ENCODE assay signal across 20 cellular contexts in genomic region chr4:168981460-168981859, GRCh38.
"Had no signal": no experiment of that assay in that cellular context is flagged by ENCODE, and none has a peak within 500 bp of the region (broad histone marks: within the 10 kb centered on the region; RNA-seq: fewer than 3 reads in every experiment).

No MANE protein-coding gene starts in this region.

- H3K4me1 Mint-ChIP-seq: activated naive CD8-positive, alpha-beta T cell treated with anti-CD3 and anti-CD28 coated beads, Interleukin-2, amount 50 U/mL, for 24 hours; activated T-helper 17 cell treated with anti-CD3 and anti-CD28 coated beads, Interleukin-2, amount 50 U/mL, for 72 hours had no signal

- H3K27me3 ChIP-seq: tibial artery had no signal

- DNase-seq: activated CD4-positive, alpha-beta T cell treated with anti-CD3 and anti-CD28 coated beads, Interleukin-2, amount 50 U/mL, for 1 hour; activated naive CD4-positive, alpha-beta T cell treated with anti-CD3 and anti-CD28 coated beads for 36 hours; activated naive CD8-positive, alpha-beta T cell treated with anti-CD3 and anti-CD28 coated beads, Interleukin-2, amount 50 U/mL, for 24 hours; activated T-cell treated with anti-CD3 and anti-CD28 coated beads for 4 hours; central memory CD4-positive, alpha-beta T cell; cortex of kidney; effector CD8-positive, alpha-beta T cell; hippocampal formation; left ventricle myocardium inferior; posterior cingulate gyrus; retina; stimulated activated CD4-positive, alpha-beta T cell treated with anti-CD3 and anti-CD28 coated beads, Interleukin-4, amount 100 ng/mL, for 24 hours; stimulated activated naive CD4-positive, alpha-beta T cell; T-helper 9 cell; tibial artery had no signal

- H3K4me3 Mint-ChIP-seq: activated naive CD4-positive, alpha-beta T cell treated with anti-CD3 and anti-CD28 coated beads for 36 hours; activated naive CD8-positive, alpha-beta T cell treated with anti-CD3 and anti-CD28 coated beads, Interleukin-2, amount 50 U/mL, for 24 hours; activated T-helper 17 cell treated with anti-CD3 and anti-CD28 coated beads, Interleukin-2, amount 50 U/mL, for 72 hours; memory B cell; natural killer cell treated with Interleukin-12 subunit alpha and Interleukin-12 subunit beta and Interleukin-15 and Interleukin-18, amount 100 ng/mL, for 72 hours had no signal

- H3K27me3 Mint-ChIP-seq: activated naive CD8-positive, alpha-beta T cell treated with anti-CD3 and anti-CD28 coated beads, Interleukin-2, amount 50 U/mL, for 24 hours; activated T-helper 17 cell treated with anti-CD3 and anti-CD28 coated beads, Interleukin-2, amount 50 U/mL, for 72 hours; memory B cell; natural killer cell treated with Interleukin-12 subunit alpha and Interleukin-12 subunit beta and Interleukin-15 and Interleukin-18, amount 100 ng/mL, for 72 hours had no signal

- H3K4me3 ChIP-seq: left ventricle myocardium inferior, skin epidermis, tibial artery had no signal

- H3K27ac Mint-ChIP-seq: activated naive CD4-positive, alpha-beta T cell treated with anti-CD3 and anti-CD28 coated beads for 36 hours; activated naive CD8-positive, alpha-beta T cell treated with anti-CD3 and anti-CD28 coated beads, Interleukin-2, amount 50 U/mL, for 24 hours; activated T-helper 17 cell treated with anti-CD3 and anti-CD28 coated beads, Interleukin-2, amount 50 U/mL, for 72 hours; memory B cell; natural killer cell treated with Interleukin-12 subunit alpha and Interleukin-12 subunit beta and Interleukin-15 and Interleukin-18, amount 100 ng/mL, for 72 hours had no signal

- ATAC-seq: activated CD4-positive, CD25-positive, alpha-beta regulatory T cell treated with anti-CD3 and anti-CD28 coated beads, Interleukin-2, amount 50 U/mL, for 24 hours; activated naive CD8-positive, alpha-beta T cell treated with anti-CD3 and anti-CD28 coated beads, Interleukin-2, amount 50 U/mL, for 24 hours; activated T-helper 17 cell treated with anti-CD3 and anti-CD28 coated beads, Interleukin-2, amount 50 U/mL, for 72 hours; natural killer cell treated with Interleukin-12 subunit alpha and Interleukin-12 subunit beta and Interleukin-15 and Interleukin-18, amount 100 ng/mL, for 72 hours had no signal

- H3K4me1 ChIP-seq: left ventricle myocardium inferior, tibial artery had no signal

- H3K27ac ChIP-seq: left ventricle myocardium inferior, skin epidermis, tibial artery had no signal
